Comparison of ENCODE assay signal across 9 cellular contexts in genomic region chr12:100826323-100826722, GRCh38. TPM values are rescaled to one million over a fixed set of nuclear protein-coding genes. Genes with fewer than 3 reads are reported as not detected.
DNase-seq lines count a peak whose midpoint lies in the region; ATAC-seq and TF ChIP-seq lines count a peak whose summit lies in the region.
"Had no signal": no experiment of that assay in that cellular context is flagged by ENCODE, and none has a peak within 500 bp of the region (broad histone marks: within the 10 kb centered on the region; RNA-seq: fewer than 3 reads in every experiment).

No MANE protein-coding gene starts in this region.

- H3K36me3 ChIP-seq in HAP-1 (replicated peaks) = no peaks in the 10 kb centered on the region
- no peaks in the 10 kb centered on the region for H3K36me3 ChIP-seq in prostate gland
- H3K36me3 ChIP-seq in spleen = no peaks in the 10 kb centered on the region

- H3K4me3 ChIP-seq in HAP-1 (no peak overlapping the region), prostate gland (no peak overlapping the region), spleen (no peak overlapping the region)

- no peak for ATAC-seq in HG03175 (IDR thresholded peaks at IDR 0.05; ENCODE audit: unreplicated experiment)
- ATAC-seq in HG02759 (IDR thresholded peaks at IDR 0.05; ENCODE audit: unreplicated experiment) = no peak

- H3K27ac ChIP-seq in prostate gland (no peak overlapping the region), spleen (no peak overlapping the region)

- H3K4me1 ChIP-seq in HAP-1 = peaks cover 15% of the 10 kb centered on the region
- no peaks in the 10 kb centered on the region for H3K4me1 ChIP-seq in prostate gland (replicated peaks)
- no peaks in the 10 kb centered on the region for H3K4me1 ChIP-seq in spleen

- H3K9me3 ChIP-seq in HAP-1 (no peaks in the 10 kb centered on the region), prostate gland (no peaks in the 10 kb centered on the region), spleen (no peaks in the 10 kb centered on the region)

- TF ChIP-seq CTCF in prostate gland (IDR thresholded peaks at IDR 0.05) = no peak
- no peak for TF ChIP-seq CTCF in spleen (IDR thresholded peaks at IDR 0.05 in 8 of 11, conservative IDR thresholded peaks at IDR 0.05 in 3 of 11)

- DNase-seq in HAP-1 (ENCODE audit: low spot score in 2 of 2) = peak; percentile 26 to 77
- DNase-seq in RPMI7951 (ENCODE audit: low read depth) = peak; percentile 10
- peak; percentile 28 to 50 for DNase-seq in erythroblast (lab: John Stamatoyannopoulos, UW)
- DNase-seq in prostate gland (ENCODE audit: low spot score) = peak; percentile 24
- DNase-seq in NCI-H2227 treated with DMSO at 0.1 percent for 48 hours (lab: John Stamatoyannopoulos, UW) = no peak
- DNase-seq in spleen = no peak
- DNase-seq: activated B cell treated with CpG ODN at 0.5 μM for 24 hours had no signal

- in situ Hi-C loops in HAP-1 (cut with MboI; ENCODE audit: low sequenced_read_pairs) = no loop called here

- no peak for TF ChIP-seq POLR2A in erythroblast (IDR thresholded peaks at IDR 0.05; ENCODE audit: low read length)
- no peak for TF ChIP-seq POLR2A in prostate gland (IDR thresholded peaks at IDR 0.05)
- no peak for TF ChIP-seq POLR2A in spleen (IDR thresholded peaks at IDR 0.05)

- WGBS in prostate gland = 11% methylated on average over 4 of the region's 4 CpGs
- 14 to 23% (median 17%) methylated on average over 4 of the region's 4 CpGs for WGBS in spleen, 5 donors

- intact Hi-C loops in prostate gland (cut with DNase I) (no loop called here), spleen (cut with DNase I; ENCODE audit: low total_unique reads) (no loop called here)

- H3K27me3 ChIP-seq in HAP-1 (ENCODE audit: low read depth) = no peaks in the 10 kb centered on the region
- no peaks in the 10 kb centered on the region for H3K27me3 ChIP-seq in prostate gland (replicated peaks; ENCODE audit: insufficient read depth)
- H3K27me3 ChIP-seq in spleen (replicated peaks in 1 of 7) = no peaks in the 10 kb centered on the region

RNA-seq across cellular contexts. Expression of gene ANO4, which starts 31.7 kb away (rescaled TPM):
- 0.48 and 1.1 TPM in 2 replicates for total RNA-seq in RPMI7951 (2014; rRNA removed; shearing (Covaris generic))
- total RNA-seq in prostate gland (1 to 10 TPM; 7.2 to 8.5 TPM), spleen (under 1 TPM in 1 of 7 donors, not detected in 6; 0.42 TPM)
- polyA plus RNA-seq in spleen = not detected
- total RNA-seq: activated B cell treated with CpG ODN at 0.5 μM for 24 hours had no signal

Comparison
In these comparisons a context has a peak if more than half of its experiments do, and no peak if none do; other contexts are left out.
1. DNase-seq: peak in HAP-1 (2 of 2), RPMI7951 (single experiment), erythroblast (2 of 2) and prostate gland (single experiment); none in NCI-H2227 treated with DMSO at 0.1 percent for 48 hours (single experiment) and spleen (single experiment).